In genomic region chr1:25195835-25196234, GRCh38 we compare ENCODE assay signal across 32 cellular contexts. TPM values are rescaled to one million over a fixed set of nuclear protein-coding genes. Genes with fewer than 3 reads are reported as not detected.
DNase-seq lines count a peak whose midpoint lies in the region; ATAC-seq and TF ChIP-seq lines count a peak whose summit lies in the region.
"Had no signal": no experiment of that assay in that cellular context is flagged by ENCODE, and none has a peak within 500 bp of the region (broad histone marks: within the 10 kb centered on the region; RNA-seq: fewer than 3 reads in every experiment).

No MANE protein-coding gene starts in this region.

- H3K36me3 ChIP-seq in HEK293 (ENCODE audit: control insufficient read depth in 2 of 2, insufficient read depth in 1 of 2, low read length in 2 of 2), result no peaks in the 10 kb centered on the region
- no peaks in the 10 kb centered on the region for H3K36me3 ChIP-seq in SK-N-SH (replicated peaks in 1 of 2; ENCODE audit: control insufficient read depth in 1 of 2, insufficient read depth in 2 of 2, low read length in 1 of 2)
- H3K36me3 ChIP-seq: BLaER1 treated with 17β-estradiol and CSF1 and Interleukin-3, amounts not matched to agents 10 nM and 100 nM; left ventricle myocardium inferior; neural progenitor cell; right atrium auricular region; tibial artery had no signal

- ATAC-seq in left colon, result peak; percentile 21
- ATAC-seq: activated CD4-positive, CD25-positive, alpha-beta regulatory T cell treated with anti-CD3 and anti-CD28 coated beads, Interleukin-2, amount 50 U/mL, for 24 hours; effector memory CD8-positive, alpha-beta T cell; GM23338; PC-3; Right ventricle myocardium inferior; SK-N-SH treated with all-trans-retinoic acid at 6 μM for 48 hours had no signal

- DNase-seq in DMS153 treated with DMSO at 0.1 percent for 48 hours (lab: John Stamatoyannopoulos, UW; ENCODE audit: unreplicated experiment) (peak; percentile 88), NCI-H345 (lab: John Stamatoyannopoulos, UW) (peak; percentile 67), left colon (peak; percentile 25 to 49), SK-N-SH (no peak), hypothalamus (lab: John Stamatoyannopoulos, UW) (no peak)
- DNase-seq in stimulated activated CD4-positive, alpha-beta T cell treated with anti-CD3 and anti-CD28 coated beads, Interleukin-2, amount 100 ng/mL, for 48 hours, result no peak
- DNase-seq: activated CD4-positive, alpha-beta T cell treated with anti-CD3 and anti-CD28 coated beads, Interleukin-2, amount 50 U/mL, for 48 hours; activated gamma-delta T cell treated with Interleukin-2 at 50 U/mL for 16 hours; activated T-cell treated with anti-CD3 and anti-CD28 coated beads, Interleukin-2, amount 50 U/mL, for 48 hours; Caco-2; caudate nucleus; cortex of kidney; effector memory CD8-positive, alpha-beta T cell; erythroblast; HFFc6; left ventricle myocardium inferior; mesenchymal stem cell; NCI-H1930; NCI-H524; NK-92 treated with Interleukin-12 subunit alpha and Interleukin-12 subunit beta, amount 100 ng/mL, for 24 hours; PC-3; T-helper 2 cell; tibial artery had no signal

- no peak overlapping the region for H2AFZ ChIP-seq in SK-N-SH (ENCODE audit: low read depth)
- H2AFZ ChIP-seq: GM23338, neural progenitor cell, parathyroid adenoma had no signal

- no peak overlapping the region for H3K4me3 ChIP-seq in HEK293 (ENCODE audit: low read depth, low read length)
- no peak overlapping the region for H3K4me3 ChIP-seq in SK-N-SH (ENCODE audit: low read depth in 2 of 2, low read length in 1 of 2)
- H3K4me3 ChIP-seq: BLaER1 treated with 17β-estradiol and CSF1 and Interleukin-3, amounts not matched to agents 10 nM and 100 nM; GM23338; left ventricle myocardium inferior; neural progenitor cell; right atrium auricular region; tibial artery had no signal

- H3F3A ChIP-seq in SK-N-SH (replicated peaks; ENCODE audit: insufficient read depth), result no peaks in the 10 kb centered on the region

- TF ChIP-seq CTCF in HEK293 (tag by site-specific recombination; IDR thresholded peaks at IDR 0.05) (no peak), SK-N-SH (IDR thresholded peaks at IDR 0.05) (no peak)

- intact Hi-C loops in left colon (cut with DNase I, micrococcal nuclease), result no loop called here

- CTCF ChIA-PET in HEK293 (lab: Yijun Ruan, JAX), result interaction anchor here (1.5 kb wide), 2 partner anchors 9 to 11 kb away, joined by 3 to 8 read pairs; no protein-coding TSS in a partner anchor
- CTCF ChIA-PET in SK-N-SH (lab: Yijun Ruan, JAX), result interaction anchor here (1.6 to 5.5 kb wide), 2 partner anchors 9 to 348 kb away, joined by 4 to 28 read pairs; no protein-coding TSS in a partner anchor

- TF ChIP-seq EP300 in SK-N-SH (IDR thresholded peaks at IDR 0.05; ENCODE audit: borderline replicate concordance in 1 of 2, low read depth in 1 of 2, low read length in 1 of 2), result no peak

- H3K27me3 ChIP-seq in SK-N-SH (ENCODE audit: insufficient read depth), result peaks cover 15% of the 10 kb centered on the region; the same call in 1 of the 2 replicates
- H3K27me3 ChIP-seq: neural progenitor cell, right atrium auricular region had no signal

- no peak overlapping the region for H3K9ac ChIP-seq in SK-N-SH
- H3K9ac ChIP-seq: BLaER1 treated with 17β-estradiol and CSF1 and Interleukin-3, amounts not matched to agents 10 nM and 100 nM; neural progenitor cell; parathyroid adenoma had no signal

- 87% methylated on average over 6 of the region's 6 CpGs for WGBS in SK-N-SH (ENCODE audit: low lambda C conversion rate)

- no peaks in the 10 kb centered on the region for H3K9me2 ChIP-seq in SK-N-SH

- H3K79me2 ChIP-seq in SK-N-SH (ENCODE audit: insufficient read depth), result no peaks in the 10 kb centered on the region
- H3K79me2 ChIP-seq: parathyroid adenoma had no signal

- no peak for TF ChIP-seq RAD21 in SK-N-SH (IDR thresholded peaks at IDR 0.05; ENCODE audit: low read length)

- no peaks in the 10 kb centered on the region for H4K20me1 ChIP-seq in SK-N-SH (ENCODE audit: insufficient read depth)

- H3K27ac ChIP-seq in HEK293 (ENCODE audit: extremely low read depth, low read depth, low read length) (no peak overlapping the region), SK-N-SH (ENCODE audit: low read depth in 2 of 2, low read length in 1 of 2) (no peak overlapping the region)
- H3K27ac ChIP-seq: BLaER1 treated with 17β-estradiol and CSF1 and Interleukin-3, amounts not matched to agents 10 nM and 100 nM; left ventricle myocardium inferior; neural progenitor cell; parathyroid adenoma; right atrium auricular region; tibial artery had no signal

- H3K4me1 ChIP-seq in HEK293 (ENCODE audit: control insufficient read depth, insufficient read depth, low read length), result no peaks in the 10 kb centered on the region; the same call in 1 of the 2 replicates
- H3K4me1 ChIP-seq in SK-N-SH (ENCODE audit: control insufficient read depth in 1 of 2, insufficient read depth in 2 of 2, low read depth in 1 of 2, low read length in 1 of 2), result no peaks in the 10 kb centered on the region; a peak in 1 of 4 replicates
- H3K4me1 ChIP-seq: parathyroid adenoma, right atrium auricular region had no signal

- POLR2A ChIA-PET in HEK293 (lab: Yijun Ruan, JAX), result no interaction called here
- POLR2A ChIA-PET in SK-N-SH (lab: Yijun Ruan, JAX), result no interaction called here

- no peaks in the 10 kb centered on the region for H3K9me3 ChIP-seq in HEK293 (ENCODE audit: control insufficient read depth, insufficient read depth, low read depth, low read length)
- H3K9me3 ChIP-seq in SK-N-SH, result no peaks in the 10 kb centered on the region
- H3K9me3 ChIP-seq: BLaER1 treated with 17β-estradiol and CSF1 and Interleukin-3, amounts not matched to agents 10 nM and 100 nM; Caco-2; left ventricle myocardium inferior; right atrium auricular region; tibial artery had no signal

- H3K4me2 ChIP-seq in SK-N-SH, result no peak overlapping the region
- H3K4me2 ChIP-seq: BLaER1 treated with 17β-estradiol and CSF1 and Interleukin-3, amounts not matched to agents 10 nM and 100 nM; GM23338; neural progenitor cell had no signal

TF ChIP-seq in HEK293, 187 proteins besides CTCF, POLR2A, EP300 and RAD21:
- TF ChIP-seq PRDM4 (tag by site-specific recombination; IDR thresholded peaks at IDR 0.05), result no peak
- TF ChIP-seq ZNF341 (tag by site-specific recombination; IDR thresholded peaks at IDR 0.05; ENCODE audit: low read depth), result peak; percentile 50; the same call in 1 of the 2 replicates
- TF ChIP-seq OVOL3 (tag by site-specific recombination; IDR thresholded peaks at IDR 0.05), result no peak
TF ChIP-seq in HEK293: peak in this region for 1.

TF ChIP-seq in SK-N-SH, 30 proteins besides CTCF, POLR2A, EP300 and RAD21 (continues in another document):
- TF ChIP-seq CHD2 (IDR thresholded peaks at IDR 0.05; ENCODE audit: low read length, partially characterized antibody), result no peak
- no peak for TF ChIP-seq MAX (IDR thresholded peaks at IDR 0.05; ENCODE audit: low read depth)
- no peak for TF ChIP-seq GATA2 (CRISPR knock-in tag; IDR thresholded peaks at IDR 0.05)
- no peak for TF ChIP-seq FOSL2 (IDR thresholded peaks at IDR 0.05; ENCODE audit: borderline replicate concordance, low read depth)
- TF ChIP-seq PBX3 (IDR thresholded peaks at IDR 0.05), result no peak
- no peak for TF ChIP-seq TEAD4 (IDR thresholded peaks at IDR 0.05; ENCODE audit: borderline replicate concordance, insufficient read depth)
- TF ChIP-seq FOXM1 (IDR thresholded peaks at IDR 0.05; ENCODE audit: low read depth), result no peak
- TF ChIP-seq NRF1 (IDR thresholded peaks at IDR 0.05; ENCODE audit: low read depth, low read length), result no peak
- no peak for TF ChIP-seq JUND (IDR thresholded peaks at IDR 0.05)
- TF ChIP-seq EZH2phosphoT487 (IDR thresholded peaks at IDR 0.05; ENCODE audit: borderline replicate concordance, low read depth), result no peak
- no peak for TF ChIP-seq NFIC (IDR thresholded peaks at IDR 0.05; ENCODE audit: borderline replicate concordance)
- TF ChIP-seq RXRA (IDR thresholded peaks at IDR 0.05; ENCODE audit: borderline replicate concordance, low read depth), result no peak
- TF ChIP-seq RFX5 (IDR thresholded peaks at IDR 0.05; ENCODE audit: low read length), result no peak
- TF ChIP-seq YY1 (IDR thresholded peaks at IDR 0.05; ENCODE audit: low read depth), result no peak
- TF ChIP-seq FOXJ3 (CRISPR knock-in tag; IDR thresholded peaks at IDR 0.05), result no peak
- no peak for TF ChIP-seq IRF3 (IDR thresholded peaks at IDR 0.05; ENCODE audit: low read depth, low read length)
- no peak for TF ChIP-seq MEF2A (IDR thresholded peaks at IDR 0.05; ENCODE audit: borderline replicate concordance, low read depth)
- no peak for TF ChIP-seq RCOR1 (IDR thresholded peaks at IDR 0.05; ENCODE audit: low read length)

RNA-seq across cellular contexts. Expression of gene SYF2, which starts 36.5 kb away (rescaled TPM):
- total RNA-seq in left colon, result 10 to 100 TPM; 46.3 to 49.8 TPM
- 31.1 and 32.3 TPM in 2 replicates for polyA plus RNA-seq in SK-N-SH (2012; rRNA removed)
- 48.7 and 78.4 TPM in 2 replicates for polyA plus RNA-seq in SK-N-SH (2012; cell fraction: cytosol; rRNA removed)
- 13.6 and 15.8 TPM in 2 replicates for polyA plus RNA-seq in SK-N-SH (2012; cell fraction: nucleus; rRNA removed)

RNA-seq across cellular contexts. Expression of gene RSRP1, which starts 51.4 kb away (rescaled TPM):
- total RNA-seq in left colon, result 100 to 1,000 TPM; 130 to 132 TPM
- 126 and 191 TPM in 2 replicates for polyA plus RNA-seq in SK-N-SH (2012; rRNA removed)
- 23.3 and 23.6 TPM in 2 replicates for polyA plus RNA-seq in SK-N-SH (2012; cell fraction: cytosol; rRNA removed)
- 1,161 and 1,530 TPM in 2 replicates for polyA plus RNA-seq in SK-N-SH (2012; cell fraction: nucleus; rRNA removed)

Comparison
In these comparisons a context has a peak if more than half of its experiments do, and no peak if none do; other contexts are left out.
1. DNase-seq: peak in DMS153 treated with DMSO at 0.1 percent for 48 hours (single experiment), NCI-H345 (single experiment) and left colon (2 of 2); none in stimulated activated CD4-positive, alpha-beta T cell treated with anti-CD3 and anti-CD28 coated beads, Interleukin-2, amount 100 ng/mL, for 48 hours (0 of 2), SK-N-SH (single experiment) and hypothalamus (0 of 51).